Comparison of ENCODE assay signal across 20 cellular contexts in genomic region chr13:109985871-109986270, GRCh38.
"Had no signal": no experiment of that assay in that cellular context is flagged by ENCODE, and none has a peak within 500 bp of the region (broad histone marks: within the 10 kb centered on the region; RNA-seq: fewer than 3 reads in every experiment).

No MANE protein-coding gene starts in this region.

- ATAC-seq: activated naive CD8-positive, alpha-beta T cell treated with anti-CD3 and anti-CD28 coated beads, Interleukin-2, amount 50 U/mL, for 24 hours; left colon; natural killer cell; sciatic nerve; stimulated activated naive B cell treated with anti-CD40 and anti-IgM and Interleukin-4, amounts not matched to agents 10 μg/mL and 1 μg/mL and 100 μg/mL, for 72 hours; T-cell had no signal

- H3K4me3 ChIP-seq: ascending aorta, coronary artery, lung, prostate gland, tibial nerve had no signal

- H3K36me3 Mint-ChIP-seq: natural killer cell; stimulated activated naive B cell treated with anti-CD40 and anti-IgM and Interleukin-4, amounts not matched to agents 10 μg/mL and 1 μg/mL and 100 μg/mL, for 72 hours; T-cell had no signal

- H3K36me3 ChIP-seq: ascending aorta, prostate gland, tibial nerve had no signal

- H3K9me3 ChIP-seq: ascending aorta, prostate gland, tibial nerve had no signal

- H3K4me1 ChIP-seq: ascending aorta, prostate gland, tibial nerve had no signal

- DNase-seq: activated B cell treated with CpG ODN at 0.5 μM for 24 hours; activated CD4-positive, alpha-beta T cell treated with anti-CD3 and anti-CD28 coated beads, Interleukin-2, amount 10 ng/mL, durations not matched to agents 24 days and 14 days; activated naive CD4-positive, alpha-beta T cell treated with Interleukin-2 at 50 U/mL for 16 hours; activated naive CD8-positive, alpha-beta T cell treated with anti-CD3 and anti-CD28 coated beads, Interleukin-2, amount 50 U/mL, for 24 hours; effector CD4-positive, alpha-beta T cell; hypothalamus; left colon; natural killer cell; nucleus accumbens; stimulated activated CD4-positive, alpha-beta T cell treated with anti-CD3 and anti-CD28 coated beads, Interleukin-2, amount 100 ng/mL, for 24 hours; stimulated activated naive B cell treated with anti-CD40 and anti-IgM and Interleukin-4, amounts not matched to agents 10 μg/mL and 1 μg/mL and 100 μg/mL, for 72 hours; T-cell had no signal

- H3K27ac ChIP-seq: ascending aorta, coronary artery, epithelial cell of prostate, prostate gland, tibial nerve had no signal

- H3K4me3 Mint-ChIP-seq: activated B cell treated with CpG ODN at 0.5 μM for 24 hours; activated CD4-positive, alpha-beta T cell treated with anti-CD3 and anti-CD28 coated beads, Interleukin-2, amount 10 ng/mL, durations not matched to agents 24 days and 14 days; activated naive CD8-positive, alpha-beta T cell treated with anti-CD3 and anti-CD28 coated beads, Interleukin-2, amount 50 U/mL, for 24 hours; activated T-helper 1 cell treated with anti-CD3 and anti-CD28 coated beads, Interleukin-12 subunit alpha, Interleukin-12 subunit beta, Interleukin-2, Interleukin-4 antibody, amounts not matched to agents 30 ng/mL and 10 ng/mL and 1 ng/mL, durations not matched to agents 14 hours and 24 hours and 36 hours; natural killer cell; stimulated activated naive B cell treated with anti-CD40 and anti-IgM and Interleukin-4, amounts not matched to agents 10 μg/mL and 1 μg/mL and 100 μg/mL, for 72 hours; T-cell had no signal

- H3K9me3 Mint-ChIP-seq: activated B cell treated with CpG ODN at 0.5 μM for 24 hours; activated CD4-positive, alpha-beta T cell treated with anti-CD3 and anti-CD28 coated beads, Interleukin-2, amount 10 ng/mL, durations not matched to agents 24 days and 14 days; activated naive CD8-positive, alpha-beta T cell treated with anti-CD3 and anti-CD28 coated beads, Interleukin-2, amount 50 U/mL, for 24 hours; activated T-helper 1 cell treated with anti-CD3 and anti-CD28 coated beads, Interleukin-12 subunit alpha, Interleukin-12 subunit beta, Interleukin-2, Interleukin-4 antibody, amounts not matched to agents 30 ng/mL and 10 ng/mL and 1 ng/mL, durations not matched to agents 14 hours and 24 hours and 36 hours; stimulated activated naive B cell treated with anti-CD40 and anti-IgM and Interleukin-4, amounts not matched to agents 10 μg/mL and 1 μg/mL and 100 μg/mL, for 72 hours; T-cell had no signal

- H3K27me3 Mint-ChIP-seq: activated B cell treated with CpG ODN at 0.5 μM for 24 hours; activated CD4-positive, alpha-beta T cell treated with anti-CD3 and anti-CD28 coated beads, Interleukin-2, amount 10 ng/mL, durations not matched to agents 24 days and 14 days had no signal

- H3K4me1 Mint-ChIP-seq: activated B cell treated with CpG ODN at 0.5 μM for 24 hours; activated CD4-positive, alpha-beta T cell treated with anti-CD3 and anti-CD28 coated beads, Interleukin-2, amount 10 ng/mL, durations not matched to agents 24 days and 14 days; activated naive CD8-positive, alpha-beta T cell treated with anti-CD3 and anti-CD28 coated beads, Interleukin-2, amount 50 U/mL, for 24 hours; natural killer cell; stimulated activated naive B cell treated with anti-CD40 and anti-IgM and Interleukin-4, amounts not matched to agents 10 μg/mL and 1 μg/mL and 100 μg/mL, for 72 hours; T-cell had no signal

- H3K27me3 ChIP-seq: ascending aorta, tibial nerve had no signal

- H3K27ac Mint-ChIP-seq: activated B cell treated with CpG ODN at 0.5 μM for 24 hours; activated CD4-positive, alpha-beta T cell treated with anti-CD3 and anti-CD28 coated beads, Interleukin-2, amount 10 ng/mL, durations not matched to agents 24 days and 14 days; activated naive CD8-positive, alpha-beta T cell treated with anti-CD3 and anti-CD28 coated beads, Interleukin-2, amount 50 U/mL, for 24 hours; activated T-helper 1 cell treated with anti-CD3 and anti-CD28 coated beads, Interleukin-12 subunit alpha, Interleukin-12 subunit beta, Interleukin-2, Interleukin-4 antibody, amounts not matched to agents 30 ng/mL and 10 ng/mL and 1 ng/mL, durations not matched to agents 14 hours and 24 hours and 36 hours; natural killer cell; stimulated activated naive B cell treated with anti-CD40 and anti-IgM and Interleukin-4, amounts not matched to agents 10 μg/mL and 1 μg/mL and 100 μg/mL, for 72 hours; T-cell had no signal
